Comparison of ENCODE assay signal across 1 cellular context in the genomic region with DNA sequence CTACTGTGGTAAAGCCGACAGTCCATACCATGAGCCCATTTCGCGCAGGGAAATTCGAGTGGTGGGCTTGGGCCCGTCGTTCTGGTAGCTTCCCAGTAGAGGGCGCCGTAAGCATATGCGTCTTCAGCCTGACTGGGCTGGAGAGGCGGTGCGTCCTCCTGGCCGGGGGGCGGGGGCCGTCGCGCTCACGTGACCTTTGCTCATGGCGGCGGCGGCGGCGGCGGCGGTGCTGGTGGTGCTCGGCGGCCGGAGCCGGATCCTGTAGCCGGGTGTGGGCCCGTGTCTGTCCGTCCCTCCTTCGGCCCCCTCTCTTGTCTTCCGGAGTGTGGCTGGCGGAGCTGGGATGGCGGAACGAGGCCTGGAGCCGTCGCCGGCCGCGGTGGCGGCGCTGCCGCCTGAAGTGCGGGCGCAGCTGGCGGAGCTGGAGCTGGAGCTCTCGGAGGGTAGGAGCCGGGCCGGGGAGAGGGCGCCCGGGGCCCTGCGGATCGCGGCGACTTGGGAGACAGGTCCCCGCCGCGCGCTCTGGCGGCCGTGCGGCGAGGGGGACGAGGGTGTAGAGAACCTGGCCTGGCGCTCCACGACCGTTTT.
A peak's percentile ranks its signal among the peaks of the same experiment; 100 is the strongest.
TF ChIP-seq lines count a peak whose summit lies in the region.

A gene with protein sequence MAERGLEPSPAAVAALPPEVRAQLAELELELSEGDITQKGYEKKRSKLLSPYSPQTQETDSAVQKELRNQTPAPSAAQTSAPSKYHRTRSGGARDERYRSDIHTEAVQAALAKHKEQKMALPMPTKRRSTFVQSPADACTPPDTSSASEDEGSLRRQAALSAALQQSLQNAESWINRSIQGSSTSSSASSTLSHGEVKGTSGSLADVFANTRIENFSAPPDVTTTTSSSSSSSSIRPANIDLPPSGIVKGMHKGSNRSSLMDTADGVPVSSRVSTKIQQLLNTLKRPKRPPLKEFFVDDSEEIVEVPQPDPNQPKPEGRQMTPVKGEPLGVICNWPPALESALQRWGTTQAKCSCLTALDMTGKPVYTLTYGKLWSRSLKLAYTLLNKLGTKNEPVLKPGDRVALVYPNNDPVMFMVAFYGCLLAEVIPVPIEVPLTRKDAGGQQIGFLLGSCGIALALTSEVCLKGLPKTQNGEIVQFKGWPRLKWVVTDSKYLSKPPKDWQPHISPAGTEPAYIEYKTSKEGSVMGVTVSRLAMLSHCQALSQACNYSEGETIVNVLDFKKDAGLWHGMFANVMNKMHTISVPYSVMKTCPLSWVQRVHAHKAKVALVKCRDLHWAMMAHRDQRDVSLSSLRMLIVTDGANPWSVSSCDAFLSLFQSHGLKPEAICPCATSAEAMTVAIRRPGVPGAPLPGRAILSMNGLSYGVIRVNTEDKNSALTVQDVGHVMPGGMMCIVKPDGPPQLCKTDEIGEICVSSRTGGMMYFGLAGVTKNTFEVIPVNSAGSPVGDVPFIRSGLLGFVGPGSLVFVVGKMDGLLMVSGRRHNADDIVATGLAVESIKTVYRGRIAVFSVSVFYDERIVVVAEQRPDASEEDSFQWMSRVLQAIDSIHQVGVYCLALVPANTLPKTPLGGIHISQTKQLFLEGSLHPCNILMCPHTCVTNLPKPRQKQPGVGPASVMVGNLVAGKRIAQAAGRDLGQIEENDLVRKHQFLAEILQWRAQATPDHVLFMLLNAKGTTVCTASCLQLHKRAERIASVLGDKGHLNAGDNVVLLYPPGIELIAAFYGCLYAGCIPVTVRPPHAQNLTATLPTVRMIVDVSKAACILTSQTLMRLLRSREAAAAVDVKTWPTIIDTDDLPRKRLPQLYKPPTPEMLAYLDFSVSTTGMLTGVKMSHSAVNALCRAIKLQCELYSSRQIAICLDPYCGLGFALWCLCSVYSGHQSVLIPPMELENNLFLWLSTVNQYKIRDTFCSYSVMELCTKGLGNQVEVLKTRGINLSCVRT (N-terminal part only) (plus strand): TSS at position 188 of the 588 bp plus-strand sequence. CDS start 156 bp downstream, at position 344.

TF ChIP-seq in K562, 482 proteins besides CTCF, POLR2A, EP300 and RAD21 (continued from another document and continues in another):
- TF ChIP-seq TRIM24 (IDR thresholded peaks at IDR 0.05): 0 out of 4 replicates have a peak, but pooled peaks of 1 of the 2 experiments have one; percentile 13
- peak; percentile 50 for TF ChIP-seq KDM5B (IDR thresholded peaks at IDR 0.05; ENCODE audit: insufficient replicate concordance, low read depth, low read length)
- peak in 1 of 2 experiments; percentile 21; a peak in 1 of 4 replicates for TF ChIP-seq NRF1 (conservative IDR thresholded peaks at IDR 0.05 in 1 of 2, IDR thresholded peaks at IDR 0.05 in 1 of 2)
- peak; percentile 36; the same call in 1 of the 2 replicates for TF ChIP-seq CREB1 (IDR thresholded peaks at IDR 0.05)
- peak; percentile 65 for TF ChIP-seq CREB1 (CRISPR knock-in tag; IDR thresholded peaks at IDR 0.05)
- TF ChIP-seq, protein P1, sequence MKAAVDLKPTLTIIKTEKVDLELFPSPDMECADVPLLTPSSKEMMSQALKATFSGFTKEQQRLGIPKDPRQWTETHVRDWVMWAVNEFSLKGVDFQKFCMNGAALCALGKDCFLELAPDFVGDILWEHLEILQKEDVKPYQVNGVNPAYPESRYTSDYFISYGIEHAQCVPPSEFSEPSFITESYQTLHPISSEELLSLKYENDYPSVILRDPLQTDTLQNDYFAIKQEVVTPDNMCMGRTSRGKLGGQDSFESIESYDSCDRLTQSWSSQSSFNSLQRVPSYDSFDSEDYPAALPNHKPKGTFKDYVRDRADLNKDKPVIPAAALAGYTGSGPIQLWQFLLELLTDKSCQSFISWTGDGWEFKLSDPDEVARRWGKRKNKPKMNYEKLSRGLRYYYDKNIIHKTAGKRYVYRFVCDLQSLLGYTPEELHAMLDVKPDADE (conservative IDR thresholded peaks at IDR 0.05; ENCODE audit: control insufficient read depth, low read depth, low read length): peak; percentile 65; the same call in 1 of the 2 replicates
- no peak for TF ChIP-seq HEY1 (CRISPR knock-in tag; IDR thresholded peaks at IDR 0.05; ENCODE audit: borderline replicate concordance)
- TF ChIP-seq, protein P2, sequence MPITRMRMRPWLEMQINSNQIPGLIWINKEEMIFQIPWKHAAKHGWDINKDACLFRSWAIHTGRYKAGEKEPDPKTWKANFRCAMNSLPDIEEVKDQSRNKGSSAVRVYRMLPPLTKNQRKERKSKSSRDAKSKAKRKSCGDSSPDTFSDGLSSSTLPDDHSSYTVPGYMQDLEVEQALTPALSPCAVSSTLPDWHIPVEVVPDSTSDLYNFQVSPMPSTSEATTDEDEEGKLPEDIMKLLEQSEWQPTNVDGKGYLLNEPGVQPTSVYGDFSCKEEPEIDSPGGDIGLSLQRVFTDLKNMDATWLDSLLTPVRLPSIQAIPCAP (CRISPR knock-in tag; IDR thresholded peaks at IDR 0.05; ENCODE audit: borderline replicate concordance): 0 out of 2 replicates have a peak, but pooled peaks have one; percentile 21
- TF ChIP-seq, protein P3, sequence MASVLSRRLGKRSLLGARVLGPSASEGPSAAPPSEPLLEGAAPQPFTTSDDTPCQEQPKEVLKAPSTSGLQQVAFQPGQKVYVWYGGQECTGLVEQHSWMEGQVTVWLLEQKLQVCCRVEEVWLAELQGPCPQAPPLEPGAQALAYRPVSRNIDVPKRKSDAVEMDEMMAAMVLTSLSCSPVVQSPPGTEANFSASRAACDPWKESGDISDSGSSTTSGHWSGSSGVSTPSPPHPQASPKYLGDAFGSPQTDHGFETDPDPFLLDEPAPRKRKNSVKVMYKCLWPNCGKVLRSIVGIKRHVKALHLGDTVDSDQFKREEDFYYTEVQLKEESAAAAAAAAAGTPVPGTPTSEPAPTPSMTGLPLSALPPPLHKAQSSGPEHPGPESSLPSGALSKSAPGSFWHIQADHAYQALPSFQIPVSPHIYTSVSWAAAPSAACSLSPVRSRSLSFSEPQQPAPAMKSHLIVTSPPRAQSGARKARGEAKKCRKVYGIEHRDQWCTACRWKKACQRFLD (CRISPR knock-in tag; IDR thresholded peaks at IDR 0.05): peak; percentile 70; the same call in 1 of the 2 replicates
- 0 out of 2 replicates have a peak, but pooled peaks have one; percentile 35 for TF ChIP-seq ZSCAN29 (IDR thresholded peaks at IDR 0.05)
- TF ChIP-seq CREM (IDR thresholded peaks at IDR 0.05; ENCODE audit: low read depth): peak; percentile 81
- 0 out of 4 replicates have a peak, but pooled peaks of 1 of the 2 experiments have one; percentile 72 for TF ChIP-seq KDM4B (IDR thresholded peaks at IDR 0.05; ENCODE audit: borderline replicate concordance in 2 of 2, low read depth in 1 of 2)
- no peak for TF ChIP-seq ETV6 (IDR thresholded peaks at IDR 0.05; ENCODE audit: borderline replicate concordance in 1 of 2, low read depth in 2 of 2, low read length in 1 of 2)
- TF ChIP-seq ETV6 (CRISPR knock-in tag; IDR thresholded peaks at IDR 0.05; ENCODE audit: borderline replicate concordance): 0 out of 2 replicates have a peak, but pooled peaks have one; percentile 23
- TF ChIP-seq, protein P4, sequence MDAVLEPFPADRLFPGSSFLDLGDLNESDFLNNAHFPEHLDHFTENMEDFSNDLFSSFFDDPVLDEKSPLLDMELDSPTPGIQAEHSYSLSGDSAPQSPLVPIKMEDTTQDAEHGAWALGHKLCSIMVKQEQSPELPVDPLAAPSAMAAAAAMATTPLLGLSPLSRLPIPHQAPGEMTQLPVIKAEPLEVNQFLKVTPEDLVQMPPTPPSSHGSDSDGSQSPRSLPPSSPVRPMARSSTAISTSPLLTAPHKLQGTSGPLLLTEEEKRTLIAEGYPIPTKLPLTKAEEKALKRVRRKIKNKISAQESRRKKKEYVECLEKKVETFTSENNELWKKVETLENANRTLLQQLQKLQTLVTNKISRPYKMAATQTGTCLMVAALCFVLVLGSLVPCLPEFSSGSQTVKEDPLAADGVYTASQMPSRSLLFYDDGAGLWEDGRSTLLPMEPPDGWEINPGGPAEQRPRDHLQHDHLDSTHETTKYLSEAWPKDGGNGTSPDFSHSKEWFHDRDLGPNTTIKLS (IDR thresholded peaks at IDR 0.05; ENCODE audit: borderline replicate concordance, low read depth): peak; percentile 52; the same call in 1 of the 2 replicates
- TF ChIP-seq ZFX (CRISPR knock-in tag; IDR thresholded peaks at IDR 0.05): peak; percentile 90
- no peak; the same call in 1 of the 2 replicates for TF ChIP-seq EHMT2 (IDR thresholded peaks at IDR 0.05)
- peak; percentile 26; the same call in 1 of the 2 replicates for TF ChIP-seq ERF (CRISPR knock-in tag; IDR thresholded peaks at IDR 0.05)
- TF ChIP-seq, protein P5, sequence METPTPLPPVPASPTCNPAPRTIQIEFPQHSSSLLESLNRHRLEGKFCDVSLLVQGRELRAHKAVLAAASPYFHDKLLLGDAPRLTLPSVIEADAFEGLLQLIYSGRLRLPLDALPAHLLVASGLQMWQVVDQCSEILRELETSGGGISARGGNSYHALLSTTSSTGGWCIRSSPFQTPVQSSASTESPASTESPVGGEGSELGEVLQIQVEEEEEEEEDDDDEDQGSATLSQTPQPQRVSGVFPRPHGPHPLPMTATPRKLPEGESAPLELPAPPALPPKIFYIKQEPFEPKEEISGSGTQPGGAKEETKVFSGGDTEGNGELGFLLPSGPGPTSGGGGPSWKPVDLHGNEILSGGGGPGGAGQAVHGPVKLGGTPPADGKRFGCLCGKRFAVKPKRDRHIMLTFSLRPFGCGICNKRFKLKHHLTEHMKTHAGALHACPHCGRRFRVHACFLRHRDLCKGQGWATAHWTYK (CRISPR knock-in tag; IDR thresholded peaks at IDR 0.05): peak; percentile 16; the same call in 1 of the 2 replicates
- TF ChIP-seq RBM25 (IDR thresholded peaks at IDR 0.05; ENCODE audit: low read depth, low read length, severe bottlenecking): no peak
- no peak for TF ChIP-seq BRD4 (IDR thresholded peaks at IDR 0.05)
- peak; percentile 58; the same call in 1 of the 2 replicates for TF ChIP-seq ARID2 (IDR thresholded peaks at IDR 0.05)
- TF ChIP-seq, protein P6, sequence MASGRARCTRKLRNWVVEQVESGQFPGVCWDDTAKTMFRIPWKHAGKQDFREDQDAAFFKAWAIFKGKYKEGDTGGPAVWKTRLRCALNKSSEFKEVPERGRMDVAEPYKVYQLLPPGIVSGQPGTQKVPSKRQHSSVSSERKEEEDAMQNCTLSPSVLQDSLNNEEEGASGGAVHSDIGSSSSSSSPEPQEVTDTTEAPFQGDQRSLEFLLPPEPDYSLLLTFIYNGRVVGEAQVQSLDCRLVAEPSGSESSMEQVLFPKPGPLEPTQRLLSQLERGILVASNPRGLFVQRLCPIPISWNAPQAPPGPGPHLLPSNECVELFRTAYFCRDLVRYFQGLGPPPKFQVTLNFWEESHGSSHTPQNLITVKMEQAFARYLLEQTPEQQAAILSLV (tag; IDR thresholded peaks at IDR 0.05): no peak
- TF ChIP-seq RBM14 (IDR thresholded peaks at IDR 0.05; ENCODE audit: borderline replicate concordance, insufficient read depth, low read depth, low read length): 0 out of 2 replicates have a peak, but pooled peaks have one; percentile 76
- TF ChIP-seq TAF7 (tag; IDR thresholded peaks at IDR 0.05): peak; percentile 33; the same call in 1 of the 2 replicates
- no peak for TF ChIP-seq PTRF (tag; IDR thresholded peaks at IDR 0.05)
- peak; percentile 79 for TF ChIP-seq GABPB1 (CRISPR knock-in tag; IDR thresholded peaks at IDR 0.05)
- TF ChIP-seq LCOR (CRISPR knock-in tag; IDR thresholded peaks at IDR 0.05): 0 out of 2 replicates have a peak, but pooled peaks have one; percentile 34
- peak; percentile 18; the same call in 1 of the 2 replicates for TF ChIP-seq ZBTB1 (CRISPR knock-in tag; IDR thresholded peaks at IDR 0.05; ENCODE audit: borderline replicate concordance, low read depth)
- TF ChIP-seq ADNP (tag; IDR thresholded peaks at IDR 0.05): peak; percentile 45; the same call in 1 of the 2 replicates
- TF ChIP-seq, protein P7, sequence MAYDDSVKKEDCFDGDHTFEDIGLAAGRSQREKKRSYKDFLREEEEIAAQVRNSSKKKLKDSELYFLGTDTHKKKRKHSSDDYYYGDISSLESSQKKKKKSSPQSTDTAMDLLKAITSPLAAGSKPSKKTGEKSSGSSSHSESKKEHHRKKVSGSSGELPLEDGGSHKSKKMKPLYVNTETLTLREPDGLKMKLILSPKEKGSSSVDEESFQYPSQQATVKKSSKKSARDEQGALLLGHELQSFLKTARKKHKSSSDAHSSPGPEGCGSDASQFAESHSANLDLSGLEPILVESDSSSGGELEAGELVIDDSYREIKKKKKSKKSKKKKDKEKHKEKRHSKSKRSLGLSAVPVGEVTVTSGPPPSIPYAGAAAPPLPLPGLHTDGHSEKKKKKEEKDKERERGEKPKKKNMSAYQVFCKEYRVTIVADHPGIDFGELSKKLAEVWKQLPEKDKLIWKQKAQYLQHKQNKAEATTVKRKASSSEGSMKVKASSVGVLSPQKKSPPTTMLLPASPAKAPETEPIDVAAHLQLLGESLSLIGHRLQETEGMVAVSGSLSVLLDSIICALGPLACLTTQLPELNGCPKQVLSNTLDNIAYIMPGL (CRISPR knock-in tag; IDR thresholded peaks at IDR 0.05): 0 out of 2 replicates have a peak, but pooled peaks have one; percentile 52
- peak; percentile 89; the same call in 1 of the 2 replicates for TF ChIP-seq STAG1 (CRISPR knock-in tag; IDR thresholded peaks at IDR 0.05; ENCODE audit: borderline replicate concordance)
- TF ChIP-seq, protein P8, sequence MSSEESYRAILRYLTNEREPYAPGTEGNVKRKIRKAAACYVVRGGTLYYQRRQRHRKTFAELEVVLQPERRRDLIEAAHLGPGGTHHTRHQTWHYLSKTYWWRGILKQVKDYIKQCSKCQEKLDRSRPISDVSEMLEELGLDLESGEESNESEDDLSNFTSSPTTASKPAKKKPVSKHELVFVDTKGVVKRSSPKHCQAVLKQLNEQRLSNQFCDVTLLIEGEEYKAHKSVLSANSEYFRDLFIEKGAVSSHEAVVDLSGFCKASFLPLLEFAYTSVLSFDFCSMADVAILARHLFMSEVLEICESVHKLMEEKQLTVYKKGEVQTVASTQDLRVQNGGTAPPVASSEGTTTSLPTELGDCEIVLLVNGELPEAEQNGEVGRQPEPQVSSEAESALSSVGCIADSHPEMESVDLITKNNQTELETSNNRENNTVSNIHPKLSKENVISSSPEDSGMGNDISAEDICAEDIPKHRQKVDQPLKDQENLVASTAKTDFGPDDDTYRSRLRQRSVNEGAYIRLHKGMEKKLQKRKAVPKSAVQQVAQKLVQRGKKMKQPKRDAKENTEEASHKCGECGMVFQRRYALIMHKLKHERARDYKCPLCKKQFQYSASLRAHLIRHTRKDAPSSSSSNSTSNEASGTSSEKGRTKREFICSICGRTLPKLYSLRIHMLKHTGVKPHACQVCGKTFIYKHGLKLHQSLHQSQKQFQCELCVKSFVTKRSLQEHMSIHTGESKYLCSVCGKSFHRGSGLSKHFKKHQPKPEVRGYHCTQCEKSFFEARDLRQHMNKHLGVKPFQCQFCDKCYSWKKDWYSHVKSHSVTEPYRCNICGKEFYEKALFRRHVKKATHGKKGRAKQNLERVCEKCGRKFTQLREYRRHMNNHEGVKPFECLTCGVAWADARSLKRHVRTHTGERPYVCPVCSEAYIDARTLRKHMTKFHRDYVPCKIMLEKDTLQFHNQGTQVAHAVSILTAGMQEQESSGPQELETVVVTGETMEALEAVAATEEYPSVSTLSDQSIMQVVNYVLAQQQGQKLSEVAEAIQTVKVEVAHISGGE (CRISPR knock-in tag; IDR thresholded peaks at IDR 0.05): peak in 2 of 3 experiments; percentile 74 to 92; a peak in 4 of 6 replicates
- peak; percentile 61; the same call in 1 of the 2 replicates for TF ChIP-seq CBX1 (IDR thresholded peaks at IDR 0.05; ENCODE audit: low read depth)
- no peak for TF ChIP-seq TBL1XR1 (IDR thresholded peaks at IDR 0.05; ENCODE audit: low read length in 2 of 2)
- peak; percentile 85 for TF ChIP-seq RBBP5 (IDR thresholded peaks at IDR 0.05; ENCODE audit: borderline replicate concordance, insufficient read depth, low read length, poor library complexity, severe bottlenecking)
- 0 out of 4 replicates have a peak, but pooled peaks have one; percentile 37 to 54 for TF ChIP-seq FOXK2 (conservative IDR thresholded peaks at IDR 0.05 in 1 of 2, IDR thresholded peaks at IDR 0.05 in 1 of 2; ENCODE audit: low read depth in 2 of 2)
- no peak for TF ChIP-seq NCOA4 (IDR thresholded peaks at IDR 0.05; ENCODE audit: partially characterized antibody)
